In genomic region chr9:127828262-127829031, GRCh38 we compare ENCODE assay signal across 1 cellular context.
TF ChIP-seq lines count a peak whose summit lies in the region.

No MANE protein-coding gene starts in this region.

TF ChIP-seq in HepG2, 621 proteins besides CTCF, POLR2A, EP300 and RAD21 (continued from another document and continues in another):
- TF ChIP-seq SP1 (IDR thresholded peaks at IDR 0.05) (no peak), SP1 (CRISPR knock-in tag; IDR thresholded peaks at IDR 0.05) (peak; percentile 46; the same call in 1 of the 2 replicates), ZFY (CRISPR knock-in tag; IDR thresholded peaks at IDR 0.05) (peak; percentile 69; the same call in 1 of the 2 replicates), RCOR2 (CRISPR knock-in tag; IDR thresholded peaks at IDR 0.05) (no peak), NFRKB (IDR thresholded peaks at IDR 0.05) (no peak), PHF21A (CRISPR knock-in tag; IDR thresholded peaks at IDR 0.05) (0 out of 2 replicates have a peak, but pooled peaks have one; percentile 19), CSRNP2 (CRISPR knock-in tag; conservative IDR thresholded peaks at IDR 0.05; ENCODE audit: low read depth) (no peak), ETV5 (CRISPR knock-in tag; IDR thresholded peaks at IDR 0.05; ENCODE audit: borderline replicate concordance) (peak; percentile 82; the same call in 1 of the 2 replicates), SKI (IDR thresholded peaks at IDR 0.05; ENCODE audit: partially characterized antibody) (peak; percentile 26), RAD51 (IDR thresholded peaks at IDR 0.05; ENCODE audit: borderline replicate concordance) (no peak), CBX1 (IDR thresholded peaks at IDR 0.05; ENCODE audit: low read depth) (no peak), THAP7 (CRISPR knock-in tag; IDR thresholded peaks at IDR 0.05) (peak; percentile 67; the same call in 1 of the 2 replicates), PRPF4 (IDR thresholded peaks at IDR 0.05; ENCODE audit: low read depth, low read length, poor library complexity, severe bottlenecking) (no peak), ZNF292 (CRISPR knock-in tag; IDR thresholded peaks at IDR 0.05; ENCODE audit: borderline replicate concordance, low read depth) (peak; percentile 82; the same call in 1 of the 2 replicates), ZNF33B (CRISPR knock-in tag; IDR thresholded peaks at IDR 0.05) (no peak), ELK4 (CRISPR knock-in tag; IDR thresholded peaks at IDR 0.05; ENCODE audit: borderline replicate concordance) (no peak), PHF20 (CRISPR knock-in tag; IDR thresholded peaks at IDR 0.05) (0 out of 2 replicates have a peak, but pooled peaks have one; percentile 32), GATAD1 (CRISPR knock-in tag; IDR thresholded peaks at IDR 0.05) (0 out of 2 replicates have a peak, but pooled peaks have one; percentile 16), NRL (CRISPR knock-in tag; IDR thresholded peaks at IDR 0.05; ENCODE audit: borderline replicate concordance) (peak; percentile 75; the same call in 1 of the 2 replicates), ESRRA (CRISPR knock-in tag; IDR thresholded peaks at IDR 0.05; ENCODE audit: low read depth) (no peak), ZNF777 (CRISPR knock-in tag; IDR thresholded peaks at IDR 0.05) (peak; percentile 60; the same call in 1 of the 2 replicates), RBM39 (IDR thresholded peaks at IDR 0.05; ENCODE audit: low read depth, low read length, poor library complexity, severe bottlenecking) (peak; percentile 65), MTERF4 (CRISPR knock-in tag; IDR thresholded peaks at IDR 0.05) (0 out of 2 replicates have a peak, but pooled peaks have one; percentile 30), PAWR (CRISPR knock-in tag; IDR thresholded peaks at IDR 0.05; ENCODE audit: borderline replicate concordance) (no peak), ZNF687 (CRISPR knock-in tag; IDR thresholded peaks at IDR 0.05) (peak; percentile 91), ZEB1 (IDR thresholded peaks at IDR 0.05; ENCODE audit: insufficient replicate concordance, low read depth) (no peak), GATAD2A (CRISPR knock-in tag; IDR thresholded peaks at IDR 0.05) (no peak), CBFB (CRISPR knock-in tag; IDR thresholded peaks at IDR 0.05) (0 out of 2 replicates have a peak, but pooled peaks have one; percentile 20), ZNF367 (CRISPR knock-in tag; IDR thresholded peaks at IDR 0.05; ENCODE audit: borderline replicate concordance) (no peak), XRCC5 (optimal IDR thresholded peaks at IDR 0.05; ENCODE audit: low read length) (peak; percentile 86), SOX5 (CRISPR knock-in tag; IDR thresholded peaks at IDR 0.05; ENCODE audit: borderline replicate concordance) (peak; percentile 13; the same call in 1 of the 2 replicates), HNF4G (IDR thresholded peaks at IDR 0.05; ENCODE audit: borderline replicate concordance, low read depth, low read length) (0 out of 2 replicates have a peak, but pooled peaks have one; percentile 19), HNF4G (CRISPR knock-in tag; IDR thresholded peaks at IDR 0.05; ENCODE audit: borderline replicate concordance, low read depth) (no peak), ZNF556 (CRISPR knock-in tag; IDR thresholded peaks at IDR 0.05; ENCODE audit: borderline replicate concordance) (no peak), ZNF20 (CRISPR knock-in tag; IDR thresholded peaks at IDR 0.05) (no peak), PITX1 (CRISPR knock-in tag; IDR thresholded peaks at IDR 0.05) (no peak), HIC2 (CRISPR knock-in tag; IDR thresholded peaks at IDR 0.05; ENCODE audit: low read depth) (peak; percentile 35; the same call in 1 of the 2 replicates), ZC3H4 (CRISPR knock-in tag; IDR thresholded peaks at IDR 0.05; ENCODE audit: borderline replicate concordance) (no peak), ZNF616 (CRISPR knock-in tag; IDR thresholded peaks at IDR 0.05; ENCODE audit: low read depth) (no peak), SNRNP70 (IDR thresholded peaks at IDR 0.05; ENCODE audit: low read depth, low read length) (no peak), ZNF572 (CRISPR knock-in tag; IDR thresholded peaks at IDR 0.05) (no peak), ZFP36L2 (CRISPR knock-in tag; IDR thresholded peaks at IDR 0.05) (no peak)
- TF ChIP-seq, protein P1, sequence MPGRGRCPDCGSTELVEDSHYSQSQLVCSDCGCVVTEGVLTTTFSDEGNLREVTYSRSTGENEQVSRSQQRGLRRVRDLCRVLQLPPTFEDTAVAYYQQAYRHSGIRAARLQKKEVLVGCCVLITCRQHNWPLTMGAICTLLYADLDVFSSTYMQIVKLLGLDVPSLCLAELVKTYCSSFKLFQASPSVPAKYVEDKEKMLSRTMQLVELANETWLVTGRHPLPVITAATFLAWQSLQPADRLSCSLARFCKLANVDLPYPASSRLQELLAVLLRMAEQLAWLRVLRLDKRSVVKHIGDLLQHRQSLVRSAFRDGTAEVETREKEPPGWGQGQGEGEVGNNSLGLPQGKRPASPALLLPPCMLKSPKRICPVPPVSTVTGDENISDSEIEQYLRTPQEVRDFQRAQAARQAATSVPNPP (CRISPR knock-in tag; IDR thresholded peaks at IDR 0.05), result no peak
- TF ChIP-seq, protein P2, sequence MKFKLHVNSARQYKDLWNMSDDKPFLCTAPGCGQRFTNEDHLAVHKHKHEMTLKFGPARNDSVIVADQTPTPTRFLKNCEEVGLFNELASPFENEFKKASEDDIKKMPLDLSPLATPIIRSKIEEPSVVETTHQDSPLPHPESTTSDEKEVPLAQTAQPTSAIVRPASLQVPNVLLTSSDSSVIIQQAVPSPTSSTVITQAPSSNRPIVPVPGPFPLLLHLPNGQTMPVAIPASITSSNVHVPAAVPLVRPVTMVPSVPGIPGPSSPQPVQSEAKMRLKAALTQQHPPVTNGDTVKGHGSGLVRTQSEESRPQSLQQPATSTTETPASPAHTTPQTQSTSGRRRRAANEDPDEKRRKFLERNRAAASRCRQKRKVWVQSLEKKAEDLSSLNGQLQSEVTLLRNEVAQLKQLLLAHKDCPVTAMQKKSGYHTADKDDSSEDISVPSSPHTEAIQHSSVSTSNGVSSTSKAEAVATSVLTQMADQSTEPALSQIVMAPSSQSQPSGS (CRISPR knock-in tag; IDR thresholded peaks at IDR 0.05), result no peak
- TF ChIP-seq, protein P3, sequence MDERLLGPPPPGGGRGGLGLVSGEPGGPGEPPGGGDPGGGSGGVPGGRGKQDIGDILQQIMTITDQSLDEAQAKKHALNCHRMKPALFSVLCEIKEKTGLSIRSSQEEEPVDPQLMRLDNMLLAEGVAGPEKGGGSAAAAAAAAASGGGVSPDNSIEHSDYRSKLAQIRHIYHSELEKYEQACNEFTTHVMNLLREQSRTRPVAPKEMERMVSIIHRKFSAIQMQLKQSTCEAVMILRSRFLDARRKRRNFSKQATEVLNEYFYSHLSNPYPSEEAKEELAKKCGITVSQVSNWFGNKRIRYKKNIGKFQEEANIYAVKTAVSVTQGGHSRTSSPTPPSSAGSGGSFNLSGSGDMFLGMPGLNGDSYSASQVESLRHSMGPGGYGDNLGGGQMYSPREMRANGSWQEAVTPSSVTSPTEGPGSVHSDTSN (CRISPR knock-in tag; IDR thresholded peaks at IDR 0.05), result no peak
- TF ChIP-seq, protein P4, sequence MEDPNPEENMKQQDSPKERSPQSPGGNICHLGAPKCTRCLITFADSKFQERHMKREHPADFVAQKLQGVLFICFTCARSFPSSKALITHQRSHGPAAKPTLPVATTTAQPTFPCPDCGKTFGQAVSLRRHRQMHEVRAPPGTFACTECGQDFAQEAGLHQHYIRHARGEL (CRISPR knock-in tag; IDR thresholded peaks at IDR 0.05), result no peak
- TF ChIP-seq, protein P5, sequence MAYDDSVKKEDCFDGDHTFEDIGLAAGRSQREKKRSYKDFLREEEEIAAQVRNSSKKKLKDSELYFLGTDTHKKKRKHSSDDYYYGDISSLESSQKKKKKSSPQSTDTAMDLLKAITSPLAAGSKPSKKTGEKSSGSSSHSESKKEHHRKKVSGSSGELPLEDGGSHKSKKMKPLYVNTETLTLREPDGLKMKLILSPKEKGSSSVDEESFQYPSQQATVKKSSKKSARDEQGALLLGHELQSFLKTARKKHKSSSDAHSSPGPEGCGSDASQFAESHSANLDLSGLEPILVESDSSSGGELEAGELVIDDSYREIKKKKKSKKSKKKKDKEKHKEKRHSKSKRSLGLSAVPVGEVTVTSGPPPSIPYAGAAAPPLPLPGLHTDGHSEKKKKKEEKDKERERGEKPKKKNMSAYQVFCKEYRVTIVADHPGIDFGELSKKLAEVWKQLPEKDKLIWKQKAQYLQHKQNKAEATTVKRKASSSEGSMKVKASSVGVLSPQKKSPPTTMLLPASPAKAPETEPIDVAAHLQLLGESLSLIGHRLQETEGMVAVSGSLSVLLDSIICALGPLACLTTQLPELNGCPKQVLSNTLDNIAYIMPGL (CRISPR knock-in tag; IDR thresholded peaks at IDR 0.05; ENCODE audit: borderline replicate concordance in 1 of 2, low read depth in 1 of 2), result peak; percentile 26 to 60; a peak in 2 of 4 replicates
- TF ChIP-seq, protein P6, sequence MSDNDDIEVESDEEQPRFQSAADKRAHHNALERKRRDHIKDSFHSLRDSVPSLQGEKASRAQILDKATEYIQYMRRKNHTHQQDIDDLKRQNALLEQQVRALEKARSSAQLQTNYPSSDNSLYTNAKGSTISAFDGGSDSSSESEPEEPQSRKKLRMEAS (IDR thresholded peaks at IDR 0.05), result no peak
